1 cellular context compared by ENCODE assay signal in genomic region chr3:111986800-111987199, GRCh38.
TF ChIP-seq lines count a peak whose summit lies in the region.

No MANE protein-coding gene starts in this region.

TF ChIP-seq in GM23338, 12 proteins besides CTCF, POLR2A, EP300 and RAD21:
- TF ChIP-seq NANOG (IDR thresholded peaks at IDR 0.05; ENCODE audit: borderline replicate concordance) (no peak), ZNF462 (CRISPR knock-in tag; IDR thresholded peaks at IDR 0.05) (no peak), ZNF114 (CRISPR knock-in tag; IDR thresholded peaks at IDR 0.05) (no peak), JUNB (IDR thresholded peaks at IDR 0.05; ENCODE audit: unreplicated experiment) (no peak), STAT1 (IDR thresholded peaks at IDR 0.05; ENCODE audit: unreplicated experiment) (no peak)
